Comparison of ENCODE assay signal across 8 cellular contexts in the genomic region with DNA sequence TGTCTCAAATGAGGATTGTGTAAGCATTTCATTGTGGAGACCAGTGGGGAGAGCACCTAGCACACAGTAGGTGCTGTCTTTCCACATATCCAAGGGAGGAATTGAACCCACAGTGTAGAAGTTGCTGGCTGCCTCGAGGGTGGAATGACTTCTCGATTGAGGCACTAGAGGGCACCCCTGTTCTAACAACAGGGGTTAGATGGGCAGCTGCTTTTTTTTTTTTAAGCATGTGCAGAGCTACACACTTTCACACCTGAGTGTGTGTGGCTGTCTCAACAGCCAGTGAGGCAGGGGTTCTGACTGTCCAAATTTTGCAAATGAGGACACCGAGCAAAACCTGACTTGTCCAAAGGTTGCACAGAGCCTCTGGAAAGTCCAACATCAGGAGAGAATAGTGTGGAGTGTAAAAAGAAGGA.
A peak's percentile ranks its signal among the peaks of the same experiment; 100 is the strongest.
DNase-seq lines count a peak whose midpoint lies in the region; ATAC-seq and TF ChIP-seq lines count a peak whose summit lies in the region.

No MANE protein-coding gene starts in this region.

- H3K9me3 ChIP-seq in esophagus muscularis mucosa, result no peaks in the 10 kb centered on the region

- no peak for TF ChIP-seq EP300 in esophagus muscularis mucosa (IDR thresholded peaks at IDR 0.05)

- peaks cover 34% of the 10 kb centered on the region for H3K4me1 ChIP-seq in KMS-11 (ENCODE audit: low read depth, poor library complexity, severe bottlenecking)
- peaks cover 0 to 11% (median 6%) of the 10 kb centered on the region in 4 donors for H3K4me1 ChIP-seq in esophagus muscularis mucosa

- WGBS in esophagus muscularis mucosa, result 31% methylated on average over 1 of the region's 3 CpGs

- H3K4me2 ChIP-seq in KMS-11, result no peak overlapping the region

- H3K79me2 ChIP-seq in KMS-11 (ENCODE audit: insufficient read depth, low read depth), result no peaks in the 10 kb centered on the region

- H4K20me1 ChIP-seq in KMS-11 (ENCODE audit: insufficient read depth), result no peaks in the 10 kb centered on the region

- TF ChIP-seq POLR2A in esophagus muscularis mucosa (IDR thresholded peaks at IDR 0.05; ENCODE audit: low read depth), result no peak

- POLR2A ChIA-PET in activated CD4-positive, alpha-beta memory T cell treated with anti-CD3 and anti-CD28 coated beads, Interleukin-2, amount 10 ng/mL, durations not matched to agents 7 days and 5 days (lab: Charles Lee), result interaction anchor here (1.6 to 2.5 kb wide), 3 partner anchors 11 to 20 kb away, joined by 4 to 11 read pairs (median 5); no protein-coding TSS in a partner anchor

- peaks cover 9% of the 10 kb centered on the region for H3K36me3 Mint-ChIP-seq in activated CD4-positive, alpha-beta memory T cell treated with anti-CD3 and anti-CD28 coated beads, Interleukin-2, amount 10 ng/mL, durations not matched to agents 7 days and 5 days (ENCODE audit: low read depth)

- no peak overlapping the region for H2AFZ ChIP-seq in KMS-11 (ENCODE audit: low read depth)

- DNase-seq in DMS79 treated with DMSO at 0.1 percent for 48 hours (lab: John Stamatoyannopoulos, UW), result peak; percentile 2
- DNase-seq in DMS79 (lab: John Stamatoyannopoulos, UW), result no peak
- DNase-seq in activated CD4-positive, alpha-beta memory T cell treated with anti-CD3 and anti-CD28 coated beads, Interleukin-2, amount 10 ng/mL, durations not matched to agents 7 days and 5 days, result peak; percentile 63
- DNase-seq in esophagus muscularis mucosa (ENCODE audit: extremely low spot score), result no peak
- DNase-seq in retina, result peak; percentile 34

- intact Hi-C loops in esophagus muscularis mucosa (cut with DNase I), result no loop called here

- H3K4me3 ChIP-seq in KMS-11 (IDR thresholded peaks at IDR 0.05; ENCODE audit: insufficient read depth, low read depth, low read length) (no peak overlapping the region), esophagus muscularis mucosa (no peak overlapping the region)

- peak; percentile 77 for TF ChIP-seq CTCF in KMS-11 (conservative IDR thresholded peaks at IDR 0.05; ENCODE audit: low read depth, low read length)
- TF ChIP-seq CTCF in esophagus muscularis mucosa (IDR thresholded peaks at IDR 0.05), result peak; percentile 23 to 54 (median 42)

- ATAC-seq in HG03571 (IDR thresholded peaks at IDR 0.05; ENCODE audit: unreplicated experiment), result no peak
- no peak for ATAC-seq in HG03565 (IDR thresholded peaks at IDR 0.05; ENCODE audit: unreplicated experiment)

- no peak overlapping the region for H3K27ac Mint-ChIP-seq in activated CD4-positive, alpha-beta memory T cell treated with anti-CD3 and anti-CD28 coated beads, Interleukin-2, amount 10 ng/mL, durations not matched to agents 7 days and 5 days

- peaks cover 55% of the 10 kb centered on the region for H3K4me1 Mint-ChIP-seq in activated CD4-positive, alpha-beta memory T cell treated with anti-CD3 and anti-CD28 coated beads, Interleukin-2, amount 10 ng/mL, durations not matched to agents 7 days and 5 days

- H3K27me3 Mint-ChIP-seq in activated CD4-positive, alpha-beta memory T cell treated with anti-CD3 and anti-CD28 coated beads, Interleukin-2, amount 10 ng/mL, durations not matched to agents 7 days and 5 days, result no peaks in the 10 kb centered on the region

- H3K36me3 ChIP-seq in KMS-11 (ENCODE audit: insufficient read depth), result no peaks in the 10 kb centered on the region
- no peaks in the 10 kb centered on the region for H3K36me3 ChIP-seq in esophagus muscularis mucosa

- H3K4me3 Mint-ChIP-seq in activated CD4-positive, alpha-beta memory T cell treated with anti-CD3 and anti-CD28 coated beads, Interleukin-2, amount 10 ng/mL, durations not matched to agents 7 days and 5 days, result no peak overlapping the region

- H3K27me3 ChIP-seq in KMS-11 (ENCODE audit: insufficient read depth, low read depth) (no peaks in the 10 kb centered on the region), esophagus muscularis mucosa (no peaks in the 10 kb centered on the region)

- CTCF ChIA-PET in activated CD4-positive, alpha-beta memory T cell treated with anti-CD3 and anti-CD28 coated beads, Interleukin-2, amount 10 ng/mL, durations not matched to agents 7 days and 5 days (lab: Charles Lee), result interaction anchor here (0.6 to 1.5 kb wide), 10 partner anchors 11 to 252 kb away, joined by 3 to 9 read pairs (median 3); no protein-coding TSS in a partner anchor

- no peak overlapping the region for H3K27ac ChIP-seq in KMS-11
- H3K27ac ChIP-seq in esophagus muscularis mucosa (replicated peaks in 1 of 4), result no peak overlapping the region

- H3K9me3 Mint-ChIP-seq in activated CD4-positive, alpha-beta memory T cell treated with anti-CD3 and anti-CD28 coated beads, Interleukin-2, amount 10 ng/mL, durations not matched to agents 7 days and 5 days, result no peaks in the 10 kb centered on the region

- H3K9ac ChIP-seq in KMS-11, result no peak overlapping the region

Comparison
In these comparisons a context has a peak if more than half of its experiments do, and no peak if none do; other contexts are left out.
1. DNase-seq: peak in DMS79 treated with DMSO at 0.1 percent for 48 hours (single experiment), activated CD4-positive, alpha-beta memory T cell treated with anti-CD3 and anti-CD28 coated beads, Interleukin-2, amount 10 ng/mL, durations not matched to agents 7 days and 5 days (single experiment) and retina (single experiment); none in DMS79 (single experiment) and esophagus muscularis mucosa (single experiment).